8 cellular contexts compared by ENCODE assay signal in the genomic region with DNA sequence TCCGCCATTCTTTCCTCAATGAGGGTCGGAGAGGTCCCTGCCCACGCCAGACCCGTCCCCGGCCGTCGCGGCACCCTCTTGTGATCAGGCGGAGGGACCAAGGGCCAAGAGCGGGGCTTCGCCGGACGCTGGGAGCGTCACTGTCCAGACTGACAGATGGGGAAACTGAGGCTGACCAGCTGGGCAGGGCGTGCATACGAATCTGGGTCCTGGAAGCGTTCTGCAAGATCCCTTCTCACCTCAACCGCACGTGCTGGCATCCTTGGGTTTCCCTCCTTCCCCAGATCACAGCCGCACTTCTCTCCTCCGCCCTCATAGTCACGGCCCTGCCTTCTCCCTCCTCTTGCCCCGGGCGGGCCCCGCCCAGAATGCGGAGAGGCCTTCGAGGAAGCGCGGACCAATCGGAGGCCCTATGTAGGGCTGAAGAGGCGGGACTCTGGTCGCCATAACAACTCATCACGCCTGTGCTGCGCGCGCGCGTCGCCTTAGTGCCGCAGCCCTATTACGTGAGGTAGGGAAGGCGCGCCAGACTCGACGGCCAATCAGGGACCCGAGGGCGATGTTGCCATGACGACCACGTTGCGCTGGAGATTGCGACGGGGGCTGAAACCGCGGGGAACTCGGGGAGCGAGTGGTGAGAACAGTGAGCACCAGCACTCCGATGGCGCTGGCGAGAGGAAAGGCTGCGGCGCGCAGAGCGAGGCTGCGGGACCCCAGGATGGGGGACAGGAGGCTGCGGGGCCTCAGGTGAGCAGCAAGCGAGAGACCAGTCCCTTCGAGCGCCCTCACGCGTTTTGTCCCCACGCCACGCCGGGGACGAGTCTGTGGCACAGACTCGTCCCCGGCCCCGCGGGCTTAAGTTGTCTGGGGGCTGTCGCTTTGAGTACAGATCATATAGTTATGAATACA. TPM values are rescaled to one million over a fixed set of nuclear protein-coding genes. Genes with fewer than 3 reads are reported as not detected.
DNase-seq lines count a peak whose midpoint lies in the region; ATAC-seq, FAIRE-seq and TF ChIP-seq lines count a peak whose summit lies in the region.

No MANE protein-coding gene starts in this region.

- no peaks in the 10 kb centered on the region for H3K79me2 ChIP-seq in astrocyte (ENCODE audit: insufficient read depth, low read length)

- H3K27ac ChIP-seq in astrocyte (ENCODE audit: low read depth, low read length) (peak overlapping the region; percentile 11), aorta (ENCODE audit: low read depth in 1 of 2, low read length in 2 of 2) (no peak overlapping the region)

- H3K4me1 ChIP-seq in astrocyte (ENCODE audit: insufficient read depth, low read length) (peaks cover 13% of the 10 kb centered on the region), aorta (ENCODE audit: control insufficient read depth in 1 of 2, insufficient read depth in 2 of 2, low read length in 2 of 2) (no peaks in the 10 kb centered on the region)

- peak; percentile 88 for ATAC-seq in GM18499 (IDR thresholded peaks at IDR 0.05; ENCODE audit: insufficient read depth, unreplicated experiment)
- peak; percentile 96 for ATAC-seq in HG02938 (IDR thresholded peaks at IDR 0.05; ENCODE audit: unreplicated experiment)
- peak; percentile 100 for ATAC-seq in aorta (ENCODE audit: low FRiP score)

- peak overlapping the region; percentile 88 for H3K4me3 Mint-ChIP-seq in T-helper 2 cell treated with Interferon-gamma antibody and Interleukin-4, amounts not matched to agents 5 μg/mL and 100 μg/mL, for 36 hours
- peak overlapping the region; percentile 93 for H3K4me3 Mint-ChIP-seq in astrocyte (ENCODE audit: unreplicated experiment)

- H3K27me3 Mint-ChIP-seq in T-helper 2 cell treated with Interferon-gamma antibody and Interleukin-4, amounts not matched to agents 5 μg/mL and 100 μg/mL, for 36 hours (ENCODE audit: low read depth), result no peaks in the 10 kb centered on the region
- no peaks in the 10 kb centered on the region for H3K27me3 Mint-ChIP-seq in astrocyte (ENCODE audit: low read depth, unreplicated experiment)

- no peaks in the 10 kb centered on the region for H3K9me3 Mint-ChIP-seq in T-helper 2 cell treated with Interferon-gamma antibody and Interleukin-4, amounts not matched to agents 5 μg/mL and 100 μg/mL, for 36 hours
- no peaks in the 10 kb centered on the region for H3K9me3 Mint-ChIP-seq in astrocyte (ENCODE audit: unreplicated experiment)

- peaks cover 13% of the 10 kb centered on the region for H3K4me1 Mint-ChIP-seq in T-helper 2 cell treated with Interferon-gamma antibody and Interleukin-4, amounts not matched to agents 5 μg/mL and 100 μg/mL, for 36 hours (ENCODE audit: low read depth)
- peaks cover 2% of the 10 kb centered on the region for H3K4me1 Mint-ChIP-seq in astrocyte (ENCODE audit: low read depth, unreplicated experiment)

- no peaks in the 10 kb centered on the region for H3K36me3 ChIP-seq in astrocyte (ENCODE audit: insufficient read depth, low read length)
- H3K36me3 ChIP-seq in aorta (ENCODE audit: control insufficient read depth in 1 of 2, insufficient read depth in 2 of 2, low read length in 1 of 2), result no peaks in the 10 kb centered on the region

- H3K9ac ChIP-seq in astrocyte (ENCODE audit: low read length), result peak overlapping the region; percentile 78

- H3K9me3 ChIP-seq in astrocyte (ENCODE audit: insufficient read depth, low read depth, low read length) (no peaks in the 10 kb centered on the region), aorta (ENCODE audit: control insufficient read depth, low read length) (no peaks in the 10 kb centered on the region)

- DNase-seq in NCI-H187 treated with DMSO at 0.1 percent for 48 hours (lab: John Stamatoyannopoulos, UW) (peak; percentile 92), astrocyte (ENCODE audit: low read depth) (peak; percentile 96), hepatic stellate cell (ENCODE audit: low spot score) (peak; percentile 100), putamen (ENCODE audit: low spot score) (peak; percentile 99), aorta (peak; percentile 100)
- peak; percentile 99 for DNase-seq in T-helper 2 cell treated with Interferon-gamma antibody and Interleukin-4, amounts not matched to agents 5 μg/mL and 100 μg/mL, for 36 hours (ENCODE audit: low spot score)

- H3K27me3 ChIP-seq in astrocyte (ENCODE audit: insufficient read depth, low read length), result no peaks in the 10 kb centered on the region
- no peaks in the 10 kb centered on the region for H3K27me3 ChIP-seq in aorta (ENCODE audit: control insufficient read depth in 1 of 2, insufficient read depth in 2 of 2, low read length in 1 of 2)

- H2AFZ ChIP-seq in astrocyte (ENCODE audit: low read depth, low read length), result peak overlapping the region; percentile 87

- no peaks in the 10 kb centered on the region for H4K20me1 ChIP-seq in astrocyte (ENCODE audit: insufficient read depth, low read length)

- no peaks in the 10 kb centered on the region for H3K36me3 Mint-ChIP-seq in T-helper 2 cell treated with Interferon-gamma antibody and Interleukin-4, amounts not matched to agents 5 μg/mL and 100 μg/mL, for 36 hours (ENCODE audit: low read depth)
- no peaks in the 10 kb centered on the region for H3K36me3 Mint-ChIP-seq in astrocyte (ENCODE audit: low read depth, unreplicated experiment)

- peak overlapping the region; percentile 92 for H3K4me2 ChIP-seq in astrocyte (ENCODE audit: low read length)

- intact Hi-C loops in aorta (cut with DNase I), result loop anchor here in 1 of 2 donors (5.0 kb wide), 1 partner anchor 41 kb away; the partner anchor contains the start of gene ZNF132

- no peak for TF ChIP-seq CTCF in astrocyte (IDR thresholded peaks at IDR 0.05; ENCODE audit: insufficient read depth, low read depth, low read length)

- H3K4me3 ChIP-seq in astrocyte (ENCODE audit: insufficient read depth, low read depth, low read length), result peak overlapping the region; percentile 72
- peak overlapping the region in 1 of 2 donors; percentile 57 for H3K4me3 ChIP-seq in aorta (ENCODE audit: low read length in 2 of 2)

- peak overlapping the region; percentile 92 for H3K27ac Mint-ChIP-seq in T-helper 2 cell treated with Interferon-gamma antibody and Interleukin-4, amounts not matched to agents 5 μg/mL and 100 μg/mL, for 36 hours
- peak overlapping the region; percentile 47 for H3K27ac Mint-ChIP-seq in astrocyte (ENCODE audit: unreplicated experiment)

- FAIRE-seq in astrocyte (lab: Jason Lieb, UNC), result no peak

- 0 to 2% methylated on average over 76 to 79 of the region's 79 CpGs for WGBS in aorta, 2 donors

RNA-seq across cellular contexts. Expression of gene RNF225, which starts 5.7 kb away (rescaled TPM):
- total RNA-seq in astrocyte (0.36 and 0.41 TPM in 2 replicates), aorta (not detected)
- polyA plus RNA-seq in aorta, result not detected

RNA-seq across cellular contexts. Expression of gene ZNF584, which starts 7.3 kb away (rescaled TPM):
- total RNA-seq in astrocyte (11.7 and 12.7 TPM in 2 replicates), aorta (10 to 100 TPM; 11.8 to 13.4 TPM)
- 10 to 100 TPM in 1 of 2 donors, under 1 TPM in 1; 0.75 to 10.3 TPM for polyA plus RNA-seq in aorta

RNA-seq across cellular contexts. Expression of gene RPS5, which starts 14.1 kb away (rescaled TPM):
- 793 and 891 TPM in 2 replicates for total RNA-seq in astrocyte
- total RNA-seq in aorta, result 100 to 1,000 TPM; 609 to 674 TPM
- polyA plus RNA-seq in aorta, result 1,000 to 10,000 TPM; 1,453 to 1,636 TPM

RNA-seq across cellular contexts. Expression of gene ZNF837, which starts 20.3 kb away (rescaled TPM):
- total RNA-seq in astrocyte (2.4 and 2.9 TPM in 2 replicates), aorta (1 to 10 TPM in 1 of 2 donors, under 1 TPM in 1; 0.65 to 1.8 TPM)
- polyA plus RNA-seq in aorta, result 1 to 10 TPM in 1 of 2 donors, under 1 TPM in 1; 0.75 to 1.2 TPM

RNA-seq across cellular contexts. Expression of gene ZNF497, which starts 38.6 kb away (rescaled TPM):
- total RNA-seq in astrocyte (0.43 and 0.55 TPM in 2 replicates), aorta (under 1 TPM; 0.32 to 0.87 TPM)
- under 1 TPM in 1 of 2 donors, not detected in 1; 0.79 TPM for polyA plus RNA-seq in aorta
